In genomic region chr9:113587471-113588031, GRCh38 we compare ENCODE assay signal across 8 cellular contexts.
DNase-seq lines count a peak whose midpoint lies in the region; ATAC-seq and TF ChIP-seq lines count a peak whose summit lies in the region.

No MANE protein-coding gene starts in this region.

- no peaks in the 10 kb centered on the region for H4K20me1 ChIP-seq in fibroblast of lung (ENCODE audit: control insufficient read depth, extremely low read depth, insufficient read depth, low read length)

- no peak for ATAC-seq in CD4-positive, alpha-beta T cell (ENCODE audit: poor library complexity)
- ATAC-seq in natural killer cell treated with Interleukin-12 subunit alpha and Interleukin-12 subunit beta and Interleukin-15 and Interleukin-18, amount 100 ng/mL, for 72 hours, result no peak
- ATAC-seq in esophagus mucosa, result no peak

- peak in 3 of 10 experiments; percentile 15 to 19 (median 18) for DNase-seq in CD4-positive, alpha-beta T cell
- peak; percentile 60 for DNase-seq in OCI-M1 (lab: John Stamatoyannopoulos, UW)
- peak in 1 of 2 donors; percentile 39 for DNase-seq in fibroblast of lung (ENCODE audit: low read depth in 2 of 2)
- DNase-seq in natural killer cell treated with Interleukin-12 subunit alpha and Interleukin-12 subunit beta and Interleukin-15 and Interleukin-18, amount 100 ng/mL, for 72 hours (ENCODE audit: low spot score), result no peak
- DNase-seq in cortex of kidney (lab: John Stamatoyannopoulos, UW), result no peak
- no peak for DNase-seq in NCI-H1436 treated with DMSO at 0.1 percent for 48 hours (lab: John Stamatoyannopoulos, UW)
- DNase-seq in NCI-H526 (lab: John Stamatoyannopoulos, UW), result no peak

- no peak overlapping the region for H2AFZ ChIP-seq in fibroblast of lung (ENCODE audit: low read length)

- peaks cover 3% of the 10 kb centered on the region for H3K4me1 ChIP-seq in fibroblast of lung (ENCODE audit: control insufficient read depth, extremely low read depth, insufficient read depth, low read length)

- H3K36me3 Mint-ChIP-seq in CD4-positive, alpha-beta T cell (ENCODE audit: low read depth), result peaks cover 47% of the 10 kb centered on the region
- H3K36me3 Mint-ChIP-seq in natural killer cell treated with Interleukin-12 subunit alpha and Interleukin-12 subunit beta and Interleukin-15 and Interleukin-18, amount 100 ng/mL, for 72 hours, result no peaks in the 10 kb centered on the region

- no peak overlapping the region for H3K4me3 ChIP-seq in fibroblast of lung (replicated peaks in 1 of 4; ENCODE audit: control extremely low read depth in 1 of 4, insufficient read depth in 1 of 4, low read depth in 3 of 4, low read length in 4 of 4)

- TF ChIP-seq CTCF in CD4-positive, alpha-beta T cell (IDR thresholded peaks at IDR 0.05), result peak; percentile 18
- peak; percentile 36 to 45 for TF ChIP-seq CTCF in fibroblast of lung (conservative IDR thresholded peaks at IDR 0.05 in 1 of 2, IDR thresholded peaks at IDR 0.05 in 1 of 2; ENCODE audit: low read depth in 1 of 2, low read length in 2 of 2)

- POLR2A ChIA-PET in CD4-positive, alpha-beta T cell (lab: Charles Lee), result interaction anchor here (2.7 kb wide), 1 partner anchor 8 kb away, joined by 14 read pairs; no protein-coding TSS in a partner anchor

- no peak overlapping the region for H3K9ac ChIP-seq in fibroblast of lung (ENCODE audit: insufficient read depth, low read length)

- no peaks in the 10 kb centered on the region for H3K27me3 Mint-ChIP-seq in CD4-positive, alpha-beta T cell
- no peaks in the 10 kb centered on the region for H3K27me3 Mint-ChIP-seq in natural killer cell treated with Interleukin-12 subunit alpha and Interleukin-12 subunit beta and Interleukin-15 and Interleukin-18, amount 100 ng/mL, for 72 hours

- CTCF ChIA-PET in CD4-positive, alpha-beta T cell (lab: Charles Lee), result no interaction called here

- no peaks in the 10 kb centered on the region for H3K9me3 ChIP-seq in CD4-positive, alpha-beta T cell (ENCODE audit: control insufficient read depth, low read length)
- no peaks in the 10 kb centered on the region for H3K9me3 ChIP-seq in fibroblast of lung (ENCODE audit: control insufficient read depth, insufficient read depth, low read depth, low read length)

- H3K4me1 Mint-ChIP-seq in CD4-positive, alpha-beta T cell (ENCODE audit: low read depth), result peaks cover 63% of the 10 kb centered on the region
- H3K4me1 Mint-ChIP-seq in natural killer cell treated with Interleukin-12 subunit alpha and Interleukin-12 subunit beta and Interleukin-15 and Interleukin-18, amount 100 ng/mL, for 72 hours (ENCODE audit: low read depth in 2 of 2), result peaks cover 75 to 77% of the 10 kb centered on the region in 2 donors

- H3K27me3 ChIP-seq in CD4-positive, alpha-beta T cell (ENCODE audit: control insufficient read depth, insufficient read depth, low read length), result no peaks in the 10 kb centered on the region
- H3K27me3 ChIP-seq in fibroblast of lung (ENCODE audit: control insufficient read depth, insufficient read depth, low read length), result no peaks in the 10 kb centered on the region

- H3K79me2 ChIP-seq in fibroblast of lung (ENCODE audit: control insufficient read depth, insufficient read depth, low read length), result no peaks in the 10 kb centered on the region

- intact Hi-C loops in CD4-positive, alpha-beta T cell (cut with DNase I, micrococcal nuclease), result no loop called here

- H3K27ac ChIP-seq in CD4-positive, alpha-beta T cell (ENCODE audit: low read depth, low read length), result no peak overlapping the region
- no peak overlapping the region for H3K27ac ChIP-seq in fibroblast of lung (ENCODE audit: insufficient read depth, low read length)

- H3K27ac Mint-ChIP-seq in CD4-positive, alpha-beta T cell, result no peak overlapping the region
- H3K27ac Mint-ChIP-seq in natural killer cell treated with Interleukin-12 subunit alpha and Interleukin-12 subunit beta and Interleukin-15 and Interleukin-18, amount 100 ng/mL, for 72 hours, result peak overlapping the region; percentile 89 to 96

- H3K36me3 ChIP-seq in fibroblast of lung (ENCODE audit: control insufficient read depth, insufficient read depth, low read length), result peaks cover 6% of the 10 kb centered on the region

- no peak overlapping the region for H3K4me2 ChIP-seq in fibroblast of lung (ENCODE audit: extremely low read depth, insufficient read depth, low read length)

- no peak overlapping the region for H3K4me3 Mint-ChIP-seq in CD4-positive, alpha-beta T cell
- H3K4me3 Mint-ChIP-seq in natural killer cell treated with Interleukin-12 subunit alpha and Interleukin-12 subunit beta and Interleukin-15 and Interleukin-18, amount 100 ng/mL, for 72 hours, result no peak overlapping the region

- no peaks in the 10 kb centered on the region for H3K9me3 Mint-ChIP-seq in CD4-positive, alpha-beta T cell
- no peaks in the 10 kb centered on the region for H3K9me3 Mint-ChIP-seq in natural killer cell treated with Interleukin-12 subunit alpha and Interleukin-12 subunit beta and Interleukin-15 and Interleukin-18, amount 100 ng/mL, for 72 hours
